In the genomic region with DNA sequence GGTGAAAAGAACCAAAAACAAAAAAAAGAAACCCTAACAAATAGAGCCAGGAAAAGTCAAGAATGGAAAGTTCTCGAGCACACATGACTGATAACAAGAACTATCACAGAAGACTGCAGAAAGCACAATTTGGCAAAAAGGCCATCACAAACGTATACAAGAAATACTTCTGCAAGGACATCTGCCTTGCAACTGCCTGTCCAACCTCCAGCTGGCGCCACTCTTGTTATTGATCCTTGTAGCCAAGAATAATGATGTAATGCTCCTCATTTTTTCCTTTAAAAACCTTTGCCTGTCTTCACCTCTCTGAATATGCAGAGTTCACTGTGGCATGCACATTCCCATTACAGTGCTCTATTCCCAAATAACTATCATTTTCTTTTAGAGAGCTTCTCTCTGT, we compare ENCODE assay signal across 12 cellular contexts.
DNase-seq lines count a peak whose midpoint lies in the region; ATAC-seq, FAIRE-seq and TF ChIP-seq lines count a peak whose summit lies in the region.
"Had no signal": no experiment of that assay in that cellular context is flagged by ENCODE, and none has a peak within 500 bp of the region (broad histone marks: within the 10 kb centered on the region; RNA-seq: fewer than 3 reads in every experiment).

No MANE protein-coding gene starts in this region.

- H3K27me3 ChIP-seq in HCT116 (ENCODE audit: insufficient read depth, low read length) (no peaks in the 10 kb centered on the region), keratinocyte (ENCODE audit: control insufficient read depth, extremely low read depth, insufficient read depth, low read length) (no peaks in the 10 kb centered on the region)
- H3K27me3 ChIP-seq: dorsolateral prefrontal cortex had no signal

- H3K27ac Mint-ChIP-seq in Calu3 (ENCODE audit: unreplicated experiment) = no peak overlapping the region
- H3K27ac Mint-ChIP-seq in WTC11 = no peak overlapping the region
- H3K27ac Mint-ChIP-seq in stimulated activated memory B cell treated with anti-CD40 and anti-IgM and Interleukin-4, amounts not matched to agents 10 μg/mL and 1 μg/mL and 100 μg/mL, for 72 hours = no peak overlapping the region
- H3K27ac Mint-ChIP-seq: activated naive CD4-positive, alpha-beta T cell treated with anti-CD3 and anti-CD28 coated beads, Interleukin-2, amount 50 U/mL, for 24 hours had no signal

- H3K9me3 ChIP-seq in HCT116 (ENCODE audit: control insufficient read depth in 1 of 2, insufficient read depth in 1 of 2, low read depth in 1 of 2, low read length in 2 of 2) (no peaks in the 10 kb centered on the region), keratinocyte (ENCODE audit: control insufficient read depth, low read depth, low read length) (no peaks in the 10 kb centered on the region)

- H3K4me3 ChIP-seq in HCT116 (replicated peaks in 1 of 2; ENCODE audit: low read depth in 1 of 2, low read length in 2 of 2) (no peak overlapping the region), keratinocyte (ENCODE audit: control insufficient read depth in 2 of 3, extremely low read depth in 1 of 3, insufficient read depth in 2 of 3, low read depth in 1 of 3, low read length in 3 of 3) (no peak overlapping the region)
- H3K4me3 ChIP-seq: dorsolateral prefrontal cortex had no signal

- H3K4me2 ChIP-seq in HCT116 (ENCODE audit: low read length) = no peak overlapping the region
- no peak overlapping the region for H3K4me2 ChIP-seq in keratinocyte (ENCODE audit: control insufficient read depth, extremely low read depth, insufficient read depth, low read depth, low read length)

- no peaks in the 10 kb centered on the region for H3K36me3 Mint-ChIP-seq in Calu3 (ENCODE audit: insufficient read depth, unreplicated experiment)
- no peaks in the 10 kb centered on the region for H3K36me3 Mint-ChIP-seq in WTC11
- no peaks in the 10 kb centered on the region for H3K36me3 Mint-ChIP-seq in stimulated activated memory B cell treated with anti-CD40 and anti-IgM and Interleukin-4, amounts not matched to agents 10 μg/mL and 1 μg/mL and 100 μg/mL, for 72 hours
- H3K36me3 Mint-ChIP-seq: activated naive CD4-positive, alpha-beta T cell treated with anti-CD3 and anti-CD28 coated beads, Interleukin-2, amount 50 U/mL, for 24 hours had no signal

- H3K79me2 ChIP-seq in HCT116 (ENCODE audit: insufficient read depth, low read length) = no peaks in the 10 kb centered on the region
- H3K79me2 ChIP-seq in keratinocyte (ENCODE audit: control insufficient read depth, insufficient read depth, low read length) = no peaks in the 10 kb centered on the region

- no peak overlapping the region for H3K4me3 Mint-ChIP-seq in Calu3 (ENCODE audit: low read depth, unreplicated experiment)
- no peak overlapping the region for H3K4me3 Mint-ChIP-seq in WTC11
- H3K4me3 Mint-ChIP-seq in stimulated activated memory B cell treated with anti-CD40 and anti-IgM and Interleukin-4, amounts not matched to agents 10 μg/mL and 1 μg/mL and 100 μg/mL, for 72 hours = no peak overlapping the region
- H3K4me3 Mint-ChIP-seq: activated naive CD4-positive, alpha-beta T cell treated with anti-CD3 and anti-CD28 coated beads, Interleukin-2, amount 50 U/mL, for 24 hours had no signal

- H3K9me3 Mint-ChIP-seq in Calu3 (ENCODE audit: low read depth, unreplicated experiment) (no peaks in the 10 kb centered on the region), WTC11 (peaks cover 6% of the 10 kb centered on the region)
- peaks cover 3% of the 10 kb centered on the region for H3K9me3 Mint-ChIP-seq in stimulated activated memory B cell treated with anti-CD40 and anti-IgM and Interleukin-4, amounts not matched to agents 10 μg/mL and 1 μg/mL and 100 μg/mL, for 72 hours
- H3K9me3 Mint-ChIP-seq: activated naive CD4-positive, alpha-beta T cell treated with anti-CD3 and anti-CD28 coated beads, Interleukin-2, amount 50 U/mL, for 24 hours had no signal

- H3K27me3 Mint-ChIP-seq in Calu3 (ENCODE audit: unreplicated experiment) = no peaks in the 10 kb centered on the region
- H3K27me3 Mint-ChIP-seq in WTC11 (ENCODE audit: low read depth) = no peaks in the 10 kb centered on the region
- H3K27me3 Mint-ChIP-seq in stimulated activated memory B cell treated with anti-CD40 and anti-IgM and Interleukin-4, amounts not matched to agents 10 μg/mL and 1 μg/mL and 100 μg/mL, for 72 hours = no peaks in the 10 kb centered on the region
- H3K27me3 Mint-ChIP-seq: activated naive CD4-positive, alpha-beta T cell treated with anti-CD3 and anti-CD28 coated beads, Interleukin-2, amount 50 U/mL, for 24 hours had no signal

- dilution Hi-C loops in keratinocyte (cut with MboI; ENCODE audit: extremely low pct_ligation_motif_present, low sequenced_read_pairs) = loop anchor here (25.0 kb wide), 1 partner anchor 676 kb away; no protein-coding TSS in a partner anchor

- FAIRE-seq in keratinocyte (lab: Jason Lieb, UNC) = peak; percentile 23
- FAIRE-seq: D721Med had no signal

- H3K9ac ChIP-seq in HCT116 (ENCODE audit: low read length) = no peak overlapping the region
- H3K9ac ChIP-seq in keratinocyte (ENCODE audit: control insufficient read depth, extremely low read depth, insufficient read depth, low read length) = no peak overlapping the region

- H3K9me2 ChIP-seq in HCT116 (ENCODE audit: insufficient read depth) = no peaks in the 10 kb centered on the region

- CTCF ChIA-PET in Calu3 (lab: Charles Lee) (interaction anchor here (0.6 to 0.8 kb wide), 3 partner anchors 259 to 895 kb away, joined by 5 to 6 read pairs (median 5); no protein-coding TSS in a partner anchor), HCT116 (lab: Charles Lee) (interaction anchor here (0.8 to 1.8 kb wide), 6 partner anchors 9 to 687 kb away, joined by 3 to 13 read pairs (median 4); no protein-coding TSS in a partner anchor), WTC11 (lab: Charles Lee) (interaction anchor here (0.6 to 1.4 kb wide), 5 partner anchors 166 to 687 kb away, joined by 3 to 4 read pairs (median 3); no protein-coding TSS in a partner anchor)

- TF ChIP-seq RAD21 in HCT116 (IDR thresholded peaks at IDR 0.05; ENCODE audit: low read depth) = no peak; the same call in 1 of the 2 replicates

- H2AFZ ChIP-seq in HCT116 (ENCODE audit: low read depth, low read length, poor library complexity, severe bottlenecking) (no peak overlapping the region), keratinocyte (ENCODE audit: control insufficient read depth, low read length) (no peak overlapping the region)

- no peaks in the 10 kb centered on the region for H4K20me1 ChIP-seq in HCT116 (ENCODE audit: insufficient read depth)
- H4K20me1 ChIP-seq in keratinocyte (ENCODE audit: control insufficient read depth, extremely low read depth, insufficient read depth, low read length) = no peaks in the 10 kb centered on the region

- intact Hi-C loops in Calu3 (cut with micrococcal nuclease; ENCODE audit: unreplicated experiment) (no loop called here), HCT116 (cut with micrococcal nuclease) (no loop called here)

- no peak overlapping the region for H3K27ac ChIP-seq in HCT116 (ENCODE audit: low read depth, low read length)
- H3K27ac ChIP-seq in keratinocyte (ENCODE audit: control insufficient read depth, insufficient read depth, low read length) = no peak overlapping the region
- H3K27ac ChIP-seq: dorsolateral prefrontal cortex had no signal

- BruUV-seq in Calu3 (replicated peaks; lab: Mats Ljungman, UMichigan) (no TSS peak), HCT116 (replicated peaks; lab: Mats Ljungman, UMichigan) (no TSS peak)

- RAD21 ChIA-PET in HCT116 (lab: Charles Lee; ENCODE audit: low non-redundant PET in 1 of 2, low total read pairs in 2 of 2, uncharacterized antibody in 2 of 2, unreplicated experiment in 2 of 2) = no interaction called here

- TF ChIP-seq CTCF in Calu3 (IDR thresholded peaks at IDR 0.05; ENCODE audit: unreplicated experiment) (no peak), HCT116 (IDR thresholded peaks at IDR 0.05 in 2 of 3, conservative IDR thresholded peaks at IDR 0.05 in 1 of 3; ENCODE audit: borderline replicate concordance in 1 of 3, insufficient read depth in 1 of 3, low read depth in 2 of 3, low read length in 2 of 3) (peak in 2 of 3 experiments; percentile 63 to 70; a peak in 4 of 6 replicates), WTC11 (IDR thresholded peaks at IDR 0.05) (no peak), keratinocyte (optimal IDR thresholded peaks at IDR 0.05 in 1 of 3, IDR thresholded peaks at IDR 0.05 in 1 of 3, conservative IDR thresholded peaks at IDR 0.05 in 1 of 3; ENCODE audit: extremely low read depth in 1 of 3, insufficient read depth in 2 of 3, low read length in 3 of 3) (peak; percentile 48 to 73 (median 55))

- ATAC-seq in HCT116 (peak; percentile 57; the same call in 1 of the 2 replicates), WTC11 (no peak; the same call in 1 of the 2 replicates), HG02840 (IDR thresholded peaks at IDR 0.05; ENCODE audit: low FRiP score, unreplicated experiment) (no peak)
- no peak for ATAC-seq in stimulated activated memory B cell treated with anti-CD40 and anti-IgM and Interleukin-4, amounts not matched to agents 10 μg/mL and 1 μg/mL and 100 μg/mL, for 72 hours

- H3K9me1 ChIP-seq in keratinocyte (ENCODE audit: control insufficient read depth, extremely low read depth, insufficient read depth, low read length) = no peaks in the 10 kb centered on the region

- no peaks in the 10 kb centered on the region for H3K4me1 ChIP-seq in HCT116 (ENCODE audit: control insufficient read depth in 1 of 2, insufficient read depth in 2 of 2, low read length in 2 of 2)
- H3K4me1 ChIP-seq in keratinocyte (ENCODE audit: control insufficient read depth, extremely low read depth, insufficient read depth, low read length) = no peaks in the 10 kb centered on the region

- H3K4me1 Mint-ChIP-seq in Calu3 (ENCODE audit: low read depth, unreplicated experiment) (no peaks in the 10 kb centered on the region), WTC11 (no peaks in the 10 kb centered on the region)
- H3K4me1 Mint-ChIP-seq in stimulated activated memory B cell treated with anti-CD40 and anti-IgM and Interleukin-4, amounts not matched to agents 10 μg/mL and 1 μg/mL and 100 μg/mL, for 72 hours = no peaks in the 10 kb centered on the region
- H3K4me1 Mint-ChIP-seq: activated naive CD4-positive, alpha-beta T cell treated with anti-CD3 and anti-CD28 coated beads, Interleukin-2, amount 50 U/mL, for 24 hours had no signal

- H3K36me3 ChIP-seq in HCT116 (ENCODE audit: control insufficient read depth in 1 of 2, insufficient read depth in 2 of 2, low read length in 2 of 2) = no peaks in the 10 kb centered on the region
- H3K36me3 ChIP-seq in keratinocyte (ENCODE audit: control insufficient read depth in 2 of 2, extremely low read depth in 1 of 2, insufficient read depth in 2 of 2, low read length in 2 of 2) = no peaks in the 10 kb centered on the region

- TF ChIP-seq POLR2A in HCT116 (IDR thresholded peaks at IDR 0.05; ENCODE audit: borderline replicate concordance, extremely low read depth, insufficient read depth, insufficient read length) = no peak

- DNase-seq in Calu3 = peak; percentile 5
- peak; percentile 18 for DNase-seq in HCT116 (ENCODE audit: low read depth, low spot score)
- peak; percentile 35 for DNase-seq in WTC11 (ENCODE audit: low spot score)
- no peak for DNase-seq in keratinocyte (ENCODE audit: low read depth, low spot score)
- DNase-seq in NCI-H774 (lab: John Stamatoyannopoulos, UW) = no peak
- DNase-seq in NCI-H2107 treated with DMSO at 0.1 percent for 48 hours (lab: John Stamatoyannopoulos, UW; ENCODE audit: unreplicated experiment) = no peak
- DNase-seq: dorsolateral prefrontal cortex, KG1 had no signal

- POLR2A ChIA-PET in HCT116 (lab: Charles Lee) (no interaction called here), WTC11 (lab: Charles Lee) (no interaction called here)

Comparison
In these comparisons a context has a peak if more than half of its experiments do, and no peak if none do; other contexts are left out.
1. DNase-seq: peak in Calu3 (single experiment), HCT116 (single experiment) and WTC11 (single experiment); none in keratinocyte (single experiment), NCI-H774 (single experiment) and NCI-H2107 treated with DMSO at 0.1 percent for 48 hours (single experiment).
2. CTCF ChIP-seq: peak in HCT116 (2 of 3) and keratinocyte (3 of 3); none in Calu3 (single experiment) and WTC11 (single experiment).